24 cellular contexts compared by ENCODE assay signal in genomic region chr4:98094118-98094517, GRCh38. TPM values are rescaled to one million over a fixed set of nuclear protein-coding genes. Genes with fewer than 3 reads are reported as not detected.
A peak's percentile ranks its signal among the peaks of the same experiment; 100 is the strongest.
DNase-seq lines count a peak whose midpoint lies in the region; ATAC-seq and TF ChIP-seq lines count a peak whose summit lies in the region.
"Had no signal": no experiment of that assay in that cellular context is flagged by ENCODE, and none has a peak within 500 bp of the region (broad histone marks: within the 10 kb centered on the region; RNA-seq: fewer than 3 reads in every experiment).

No MANE protein-coding gene starts in this region.

- no peaks in the 10 kb centered on the region for H3F3A ChIP-seq in PC-3 (ENCODE audit: low read length, unreplicated experiment)

- BruUV-seq in PC-3 (replicated peaks; lab: Mats Ljungman, UMichigan): no TSS peak

- no peaks in the 10 kb centered on the region for H3K9me2 ChIP-seq in PC-3 (replicated peaks; ENCODE audit: low read length)

- intact Hi-C loops in PC-3 (cut with micrococcal nuclease) (loop anchor here (10.0 kb wide), 1 partner anchor 179 kb away; no protein-coding TSS in a partner anchor), left lung (cut with DNase I) (no loop called here)

- no peaks in the 10 kb centered on the region for H4K20me1 ChIP-seq in PC-3 (ENCODE audit: low read length)

- H3K36me3 ChIP-seq in PC-3 (ENCODE audit: low read depth, low read length): no peaks in the 10 kb centered on the region; the same call in 1 of the 2 replicates
- H3K36me3 ChIP-seq in left lung: no peaks in the 10 kb centered on the region

- peak overlapping the region; percentile 11; the same call in 1 of the 2 replicates for H2AFZ ChIP-seq in PC-3 (ENCODE audit: low read length)
- H2AFZ ChIP-seq: GM23248 had no signal

- H3K4me1 ChIP-seq in PC-3 (ENCODE audit: insufficient read depth, low read length) (peaks cover 14% of the 10 kb centered on the region), left lung (no peaks in the 10 kb centered on the region)

- TF ChIP-seq CTCF in PC-3 (conservative IDR thresholded peaks at IDR 0.05; ENCODE audit: low read depth, low read length) (no peak), left lung (IDR thresholded peaks at IDR 0.05) (no peak)

- no peak overlapping the region for H3K9ac ChIP-seq in PC-3 (ENCODE audit: low read length)
- H3K9ac ChIP-seq: GM23248 had no signal

- CTCF ChIA-PET in PC-3 (lab: Charles Lee): interaction anchor here (0.7 kb wide), 1 partner anchor 47 kb away, joined by 3 read pairs; no protein-coding TSS in a partner anchor

- H3K4me3 ChIP-seq in PC-3 (ENCODE audit: low read length) (no peak overlapping the region), left lung (no peak overlapping the region)
- H3K4me3 ChIP-seq: GM23248, SK-N-MC had no signal

- ATAC-seq in PC-3 (peak; percentile 76), left lung (peak; percentile 35), HG03520 (IDR thresholded peaks at IDR 0.05; ENCODE audit: unreplicated experiment) (no peak), HG02588 (IDR thresholded peaks at IDR 0.05; ENCODE audit: unreplicated experiment) (no peak)
- ATAC-seq: CD8-positive, alpha-beta T cell had no signal

- H3K27me3 ChIP-seq in PC-3 (ENCODE audit: low read length) (no peaks in the 10 kb centered on the region), left lung (no peaks in the 10 kb centered on the region)

- peak; percentile 68 for DNase-seq in PC-3
- DNase-seq in epithelial cell of prostate (ENCODE audit: low read depth, low spot score): peak; percentile 31
- DNase-seq in left lung: no peak
- no peak for DNase-seq in NCI-H1417 (lab: John Stamatoyannopoulos, UW)
- no peak for DNase-seq in NCI-H446 (lab: John Stamatoyannopoulos, UW)
- DNase-seq: AML-193; C1 segment of cervical spinal cord; Calu3; CD8-positive, alpha-beta T cell; DMS153; GM23248; H9; HFFc6; KBM-7; NCI-H1105; NCI-H2029 treated with DMSO at 0.1 percent for 48 hours; NCI-H526 treated with DMSO at 0.1 percent for 48 hours; RPMI8226; SHP77 treated with DMSO at 0.1 percent for 48 hours had no signal

- POLR2A ChIA-PET in PC-3 (lab: Charles Lee; ENCODE audit: unreplicated experiment): no interaction called here

- peak overlapping the region; percentile 42 for H3K4me2 ChIP-seq in PC-3 (ENCODE audit: low read length)

- H3K79me2 ChIP-seq in PC-3 (ENCODE audit: low read length): no peaks in the 10 kb centered on the region

- H3K9me3 ChIP-seq in PC-3 (ENCODE audit: low read length): no peaks in the 10 kb centered on the region
- H3K9me3 ChIP-seq in left lung: peaks cover 0 to 6% of the 10 kb centered on the region in 2 donors

- peak overlapping the region; percentile 58 for H3K27ac ChIP-seq in PC-3 (ENCODE audit: low read length)
- no peak overlapping the region for H3K27ac ChIP-seq in epithelial cell of prostate
- no peak overlapping the region for H3K27ac ChIP-seq in left lung
- H3K27ac ChIP-seq: GM23248, HL-60, SK-N-MC had no signal

RNA-seq across cellular contexts. Expression of gene STPG2, which starts 49.2 kb away (rescaled TPM):
- total RNA-seq in PC-3 (2014; rRNA removed) (0.40 TPM in 1 of 2 replicates, not detected in the other), left lung (under 1 TPM; 0.64 to 0.76 TPM)
- total RNA-seq: Calu3; CD8-positive, alpha-beta T cell; HFFc6; HT-29 had no signal

Comparison
In these comparisons a context has a peak if more than half of its experiments do, and no peak if none do; other contexts are left out.
1. ATAC-seq: peak in PC-3 (single experiment) and left lung (single experiment); none in HG03520 (single experiment) and HG02588 (single experiment).
2. DNase-seq: peak in PC-3 (single experiment) and epithelial cell of prostate (single experiment); none in left lung (0 of 2), NCI-H1417 (0 of 3) and NCI-H446 (0 of 2).